1 cellular context compared by ENCODE assay signal in the genomic region with DNA sequence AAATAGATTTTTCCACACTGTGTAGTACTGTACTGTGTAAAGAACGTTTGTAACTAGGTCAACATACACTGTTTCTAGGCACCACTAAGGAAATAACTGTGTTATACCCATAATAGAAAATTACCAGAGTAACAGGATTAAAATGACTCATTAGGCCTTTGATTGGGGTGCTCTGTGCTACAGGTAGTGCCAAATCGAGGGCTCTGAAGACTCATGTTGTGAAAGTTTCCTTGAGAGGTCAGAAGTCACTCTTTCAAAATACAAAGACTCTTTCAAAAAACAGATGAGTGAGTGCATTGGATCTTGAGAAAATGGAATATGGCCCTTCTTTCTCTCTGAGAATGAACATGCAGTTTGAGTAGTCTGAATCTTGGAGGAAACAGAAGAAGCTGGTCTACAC.
A peak's percentile ranks its signal among the peaks of the same experiment; 100 is the strongest.
TF ChIP-seq lines count a peak whose summit lies in the region.

No MANE protein-coding gene starts in this region.

TF ChIP-seq in GM12878, 131 proteins besides CTCF, POLR2A, EP300 and RAD21 (continued from another document and continues in another):
- TF ChIP-seq, protein P1, sequence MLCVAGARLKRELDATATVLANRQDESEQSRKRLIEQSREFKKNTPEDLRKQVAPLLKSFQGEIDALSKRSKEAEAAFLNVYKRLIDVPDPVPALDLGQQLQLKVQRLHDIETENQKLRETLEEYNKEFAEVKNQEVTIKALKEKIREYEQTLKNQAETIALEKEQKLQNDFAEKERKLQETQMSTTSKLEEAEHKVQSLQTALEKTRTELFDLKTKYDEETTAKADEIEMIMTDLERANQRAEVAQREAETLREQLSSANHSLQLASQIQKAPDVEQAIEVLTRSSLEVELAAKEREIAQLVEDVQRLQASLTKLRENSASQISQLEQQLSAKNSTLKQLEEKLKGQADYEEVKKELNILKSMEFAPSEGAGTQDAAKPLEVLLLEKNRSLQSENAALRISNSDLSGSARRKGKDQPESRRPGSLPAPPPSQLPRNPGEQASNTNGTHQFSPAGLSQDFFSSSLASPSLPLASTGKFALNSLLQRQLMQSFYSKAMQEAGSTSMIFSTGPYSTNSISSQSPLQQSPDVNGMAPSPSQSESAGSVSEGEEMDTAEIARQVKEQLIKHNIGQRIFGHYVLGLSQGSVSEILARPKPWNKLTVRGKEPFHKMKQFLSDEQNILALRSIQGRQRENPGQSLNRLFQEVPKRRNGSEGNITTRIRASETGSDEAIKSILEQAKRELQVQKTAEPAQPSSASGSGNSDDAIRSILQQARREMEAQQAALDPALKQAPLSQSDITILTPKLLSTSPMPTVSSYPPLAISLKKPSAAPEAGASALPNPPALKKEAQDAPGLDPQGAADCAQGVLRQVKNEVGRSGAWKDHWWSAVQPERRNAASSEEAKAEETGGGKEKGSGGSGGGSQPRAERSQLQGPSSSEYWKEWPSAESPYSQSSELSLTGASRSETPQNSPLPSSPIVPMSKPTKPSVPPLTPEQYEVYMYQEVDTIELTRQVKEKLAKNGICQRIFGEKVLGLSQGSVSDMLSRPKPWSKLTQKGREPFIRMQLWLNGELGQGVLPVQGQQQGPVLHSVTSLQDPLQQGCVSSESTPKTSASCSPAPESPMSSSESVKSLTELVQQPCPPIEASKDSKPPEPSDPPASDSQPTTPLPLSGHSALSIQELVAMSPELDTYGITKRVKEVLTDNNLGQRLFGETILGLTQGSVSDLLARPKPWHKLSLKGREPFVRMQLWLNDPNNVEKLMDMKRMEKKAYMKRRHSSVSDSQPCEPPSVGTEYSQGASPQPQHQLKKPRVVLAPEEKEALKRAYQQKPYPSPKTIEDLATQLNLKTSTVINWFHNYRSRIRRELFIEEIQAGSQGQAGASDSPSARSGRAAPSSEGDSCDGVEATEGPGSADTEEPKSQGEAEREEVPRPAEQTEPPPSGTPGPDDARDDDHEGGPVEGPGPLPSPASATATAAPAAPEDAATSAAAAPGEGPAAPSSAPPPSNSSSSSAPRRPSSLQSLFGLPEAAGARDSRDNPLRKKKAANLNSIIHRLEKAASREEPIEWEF (IDR thresholded peaks at IDR 0.05; ENCODE audit: insufficient replicate concordance, low read depth, low read length), result no peak
- TF ChIP-seq PAX8 (IDR thresholded peaks at IDR 0.05) (no peak), CHD4 (IDR thresholded peaks at IDR 0.05) (no peak), ZNF24 (IDR thresholded peaks at IDR 0.05) (no peak), RBBP5 (conservative IDR thresholded peaks at IDR 0.05) (no peak), IRF4 (IDR thresholded peaks at IDR 0.05; ENCODE audit: low read depth, low read length) (peak; percentile 72; the same call in 1 of the 2 replicates), RB1 (IDR thresholded peaks at IDR 0.05; ENCODE audit: borderline replicate concordance) (no peak), BMI1 (IDR thresholded peaks at IDR 0.05; ENCODE audit: borderline replicate concordance) (no peak), CHD2 (IDR thresholded peaks at IDR 0.05; ENCODE audit: borderline replicate concordance, low read depth, low read length) (no peak), TAF1 (IDR thresholded peaks at IDR 0.05; ENCODE audit: borderline replicate concordance, low read depth, low read length) (no peak), ZNF622 (IDR thresholded peaks at IDR 0.05) (no peak), STAT1 (conservative IDR thresholded peaks at IDR 0.05) (no peak), KAT2A (conservative IDR thresholded peaks at IDR 0.05; ENCODE audit: control insufficient read depth, low read depth, low read length) (no peak), TCF7 (IDR thresholded peaks at IDR 0.05; ENCODE audit: borderline replicate concordance) (peak; percentile 73; the same call in 1 of the 2 replicates), CBFB (IDR thresholded peaks at IDR 0.05; ENCODE audit: low read depth) (no peak), SMAD5 (IDR thresholded peaks at IDR 0.05; ENCODE audit: low read depth) (peak; percentile 56; the same call in 1 of the 2 replicates), NR2C1 (IDR thresholded peaks at IDR 0.05) (no peak), SIN3A (IDR thresholded peaks at IDR 0.05; ENCODE audit: low read depth, low read length) (no peak), WRNIP1 (IDR thresholded peaks at IDR 0.05; ENCODE audit: borderline replicate concordance, low read depth, low read length) (no peak), NBN (IDR thresholded peaks at IDR 0.05) (peak; percentile 29; the same call in 1 of the 2 replicates), NFXL1 (IDR thresholded peaks at IDR 0.05; ENCODE audit: borderline replicate concordance) (no peak), PAX5 (IDR thresholded peaks at IDR 0.05; ENCODE audit: borderline replicate concordance, low read depth, low read length) (no peak), EGR1 (IDR thresholded peaks at IDR 0.05; ENCODE audit: borderline replicate concordance in 1 of 2, low read depth in 2 of 2, low read length in 2 of 2) (no peak), SIX5 (IDR thresholded peaks at IDR 0.05; ENCODE audit: low read depth, low read length, severe bottlenecking) (no peak), NRF1 (conservative IDR thresholded peaks at IDR 0.05; ENCODE audit: low read depth, low read length) (no peak), RUNX3 (IDR thresholded peaks at IDR 0.05; ENCODE audit: low read length) (peak; percentile 76), CREB1 (IDR thresholded peaks at IDR 0.05; ENCODE audit: low read depth) (peak; percentile 41), RFX5 (IDR thresholded peaks at IDR 0.05; ENCODE audit: low read depth, low read length) (no peak), BACH1 (IDR thresholded peaks at IDR 0.05; ENCODE audit: borderline replicate concordance) (no peak), ZZZ3 (IDR thresholded peaks at IDR 0.05; ENCODE audit: control insufficient read depth, insufficient read length, low read depth) (no peak), POLR2AphosphoS2 (IDR thresholded peaks at IDR 0.05; ENCODE audit: low read depth, low read length) (no peak), GABPA (IDR thresholded peaks at IDR 0.05; ENCODE audit: low read depth) (peak; percentile 29; the same call in 1 of the 2 replicates), FOS (IDR thresholded peaks at IDR 0.05; ENCODE audit: borderline replicate concordance, extremely low read depth, insufficient read length) (no peak), NR2C2 (IDR thresholded peaks at IDR 0.05; ENCODE audit: borderline replicate concordance, control insufficient read depth, insufficient read length, low read depth) (no peak), GATAD2B (conservative IDR thresholded peaks at IDR 0.05; ENCODE audit: low read depth) (no peak)
- TF ChIP-seq, protein P2, sequence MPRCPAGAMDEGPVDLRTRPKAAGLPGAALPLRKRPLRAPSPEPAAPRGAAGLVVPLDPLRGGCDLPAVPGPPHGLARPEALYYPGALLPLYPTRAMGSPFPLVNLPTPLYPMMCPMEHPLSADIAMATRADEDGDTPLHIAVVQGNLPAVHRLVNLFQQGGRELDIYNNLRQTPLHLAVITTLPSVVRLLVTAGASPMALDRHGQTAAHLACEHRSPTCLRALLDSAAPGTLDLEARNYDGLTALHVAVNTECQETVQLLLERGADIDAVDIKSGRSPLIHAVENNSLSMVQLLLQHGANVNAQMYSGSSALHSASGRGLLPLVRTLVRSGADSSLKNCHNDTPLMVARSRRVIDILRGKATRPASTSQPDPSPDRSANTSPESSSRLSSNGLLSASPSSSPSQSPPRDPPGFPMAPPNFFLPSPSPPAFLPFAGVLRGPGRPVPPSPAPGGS (IDR thresholded peaks at IDR 0.05; ENCODE audit: borderline replicate concordance, insufficient read depth, low read depth, low read length, poor library complexity, severe bottlenecking), result peak; percentile 61
- TF ChIP-seq, protein P3, sequence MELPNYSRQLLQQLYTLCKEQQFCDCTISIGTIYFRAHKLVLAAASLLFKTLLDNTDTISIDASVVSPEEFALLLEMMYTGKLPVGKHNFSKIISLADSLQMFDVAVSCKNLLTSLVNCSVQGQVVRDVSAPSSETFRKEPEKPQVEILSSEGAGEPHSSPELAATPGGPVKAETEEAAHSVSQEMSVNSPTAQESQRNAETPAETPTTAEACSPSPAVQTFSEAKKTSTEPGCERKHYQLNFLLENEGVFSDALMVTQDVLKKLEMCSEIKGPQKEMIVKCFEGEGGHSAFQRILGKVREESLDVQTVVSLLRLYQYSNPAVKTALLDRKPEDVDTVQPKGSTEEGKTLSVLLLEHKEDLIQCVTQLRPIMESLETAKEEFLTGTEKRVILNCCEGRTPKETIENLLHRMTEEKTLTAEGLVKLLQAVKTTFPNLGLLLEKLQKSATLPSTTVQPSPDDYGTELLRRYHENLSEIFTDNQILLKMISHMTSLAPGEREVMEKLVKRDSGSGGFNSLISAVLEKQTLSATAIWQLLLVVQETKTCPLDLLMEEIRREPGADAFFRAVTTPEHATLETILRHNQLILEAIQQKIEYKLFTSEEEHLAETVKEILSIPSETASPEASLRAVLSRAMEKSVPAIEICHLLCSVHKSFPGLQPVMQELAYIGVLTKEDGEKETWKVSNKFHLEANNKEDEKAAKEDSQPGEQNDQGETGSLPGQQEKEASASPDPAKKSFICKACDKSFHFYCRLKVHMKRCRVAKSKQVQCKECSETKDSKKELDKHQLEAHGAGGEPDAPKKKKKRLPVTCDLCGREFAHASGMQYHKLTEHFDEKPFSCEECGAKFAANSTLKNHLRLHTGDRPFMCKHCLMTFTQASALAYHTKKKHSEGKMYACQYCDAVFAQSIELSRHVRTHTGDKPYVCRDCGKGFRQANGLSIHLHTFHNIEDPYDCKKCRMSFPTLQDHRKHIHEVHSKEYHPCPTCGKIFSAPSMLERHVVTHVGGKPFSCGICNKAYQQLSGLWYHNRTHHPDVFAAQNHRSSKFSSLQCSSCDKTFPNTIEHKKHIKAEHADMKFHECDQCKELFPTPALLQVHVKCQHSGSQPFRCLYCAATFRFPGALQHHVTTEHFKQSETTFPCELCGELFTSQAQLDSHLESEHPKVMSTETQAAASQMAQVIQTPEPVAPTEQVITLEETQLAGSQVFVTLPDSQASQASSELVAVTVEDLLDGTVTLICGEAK (IDR thresholded peaks at IDR 0.05; ENCODE audit: borderline replicate concordance), result no peak
- TF ChIP-seq, protein P4, sequence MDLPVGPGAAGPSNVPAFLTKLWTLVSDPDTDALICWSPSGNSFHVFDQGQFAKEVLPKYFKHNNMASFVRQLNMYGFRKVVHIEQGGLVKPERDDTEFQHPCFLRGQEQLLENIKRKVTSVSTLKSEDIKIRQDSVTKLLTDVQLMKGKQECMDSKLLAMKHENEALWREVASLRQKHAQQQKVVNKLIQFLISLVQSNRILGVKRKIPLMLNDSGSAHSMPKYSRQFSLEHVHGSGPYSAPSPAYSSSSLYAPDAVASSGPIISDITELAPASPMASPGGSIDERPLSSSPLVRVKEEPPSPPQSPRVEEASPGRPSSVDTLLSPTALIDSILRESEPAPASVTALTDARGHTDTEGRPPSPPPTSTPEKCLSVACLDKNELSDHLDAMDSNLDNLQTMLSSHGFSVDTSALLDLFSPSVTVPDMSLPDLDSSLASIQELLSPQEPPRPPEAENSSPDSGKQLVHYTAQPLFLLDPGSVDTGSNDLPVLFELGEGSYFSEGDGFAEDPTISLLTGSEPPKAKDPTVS (IDR thresholded peaks at IDR 0.05; ENCODE audit: low read depth, low read length), result no peak
- TF ChIP-seq, protein P5, sequence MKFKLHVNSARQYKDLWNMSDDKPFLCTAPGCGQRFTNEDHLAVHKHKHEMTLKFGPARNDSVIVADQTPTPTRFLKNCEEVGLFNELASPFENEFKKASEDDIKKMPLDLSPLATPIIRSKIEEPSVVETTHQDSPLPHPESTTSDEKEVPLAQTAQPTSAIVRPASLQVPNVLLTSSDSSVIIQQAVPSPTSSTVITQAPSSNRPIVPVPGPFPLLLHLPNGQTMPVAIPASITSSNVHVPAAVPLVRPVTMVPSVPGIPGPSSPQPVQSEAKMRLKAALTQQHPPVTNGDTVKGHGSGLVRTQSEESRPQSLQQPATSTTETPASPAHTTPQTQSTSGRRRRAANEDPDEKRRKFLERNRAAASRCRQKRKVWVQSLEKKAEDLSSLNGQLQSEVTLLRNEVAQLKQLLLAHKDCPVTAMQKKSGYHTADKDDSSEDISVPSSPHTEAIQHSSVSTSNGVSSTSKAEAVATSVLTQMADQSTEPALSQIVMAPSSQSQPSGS (IDR thresholded peaks at IDR 0.05; ENCODE audit: low read length), result peak; percentile 90
- TF ChIP-seq, protein P6, sequence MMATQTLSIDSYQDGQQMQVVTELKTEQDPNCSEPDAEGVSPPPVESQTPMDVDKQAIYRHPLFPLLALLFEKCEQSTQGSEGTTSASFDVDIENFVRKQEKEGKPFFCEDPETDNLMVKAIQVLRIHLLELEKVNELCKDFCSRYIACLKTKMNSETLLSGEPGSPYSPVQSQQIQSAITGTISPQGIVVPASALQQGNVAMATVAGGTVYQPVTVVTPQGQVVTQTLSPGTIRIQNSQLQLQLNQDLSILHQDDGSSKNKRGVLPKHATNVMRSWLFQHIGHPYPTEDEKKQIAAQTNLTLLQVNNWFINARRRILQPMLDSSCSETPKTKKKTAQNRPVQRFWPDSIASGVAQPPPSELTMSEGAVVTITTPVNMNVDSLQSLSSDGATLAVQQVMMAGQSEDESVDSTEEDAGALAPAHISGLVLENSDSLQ (IDR thresholded peaks at IDR 0.05), result no peak; the same call in 1 of the 2 replicates
- TF ChIP-seq, protein P7, sequence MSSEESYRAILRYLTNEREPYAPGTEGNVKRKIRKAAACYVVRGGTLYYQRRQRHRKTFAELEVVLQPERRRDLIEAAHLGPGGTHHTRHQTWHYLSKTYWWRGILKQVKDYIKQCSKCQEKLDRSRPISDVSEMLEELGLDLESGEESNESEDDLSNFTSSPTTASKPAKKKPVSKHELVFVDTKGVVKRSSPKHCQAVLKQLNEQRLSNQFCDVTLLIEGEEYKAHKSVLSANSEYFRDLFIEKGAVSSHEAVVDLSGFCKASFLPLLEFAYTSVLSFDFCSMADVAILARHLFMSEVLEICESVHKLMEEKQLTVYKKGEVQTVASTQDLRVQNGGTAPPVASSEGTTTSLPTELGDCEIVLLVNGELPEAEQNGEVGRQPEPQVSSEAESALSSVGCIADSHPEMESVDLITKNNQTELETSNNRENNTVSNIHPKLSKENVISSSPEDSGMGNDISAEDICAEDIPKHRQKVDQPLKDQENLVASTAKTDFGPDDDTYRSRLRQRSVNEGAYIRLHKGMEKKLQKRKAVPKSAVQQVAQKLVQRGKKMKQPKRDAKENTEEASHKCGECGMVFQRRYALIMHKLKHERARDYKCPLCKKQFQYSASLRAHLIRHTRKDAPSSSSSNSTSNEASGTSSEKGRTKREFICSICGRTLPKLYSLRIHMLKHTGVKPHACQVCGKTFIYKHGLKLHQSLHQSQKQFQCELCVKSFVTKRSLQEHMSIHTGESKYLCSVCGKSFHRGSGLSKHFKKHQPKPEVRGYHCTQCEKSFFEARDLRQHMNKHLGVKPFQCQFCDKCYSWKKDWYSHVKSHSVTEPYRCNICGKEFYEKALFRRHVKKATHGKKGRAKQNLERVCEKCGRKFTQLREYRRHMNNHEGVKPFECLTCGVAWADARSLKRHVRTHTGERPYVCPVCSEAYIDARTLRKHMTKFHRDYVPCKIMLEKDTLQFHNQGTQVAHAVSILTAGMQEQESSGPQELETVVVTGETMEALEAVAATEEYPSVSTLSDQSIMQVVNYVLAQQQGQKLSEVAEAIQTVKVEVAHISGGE (CRISPR knock-in tag; IDR thresholded peaks at IDR 0.05), result no peak
